ENCODE assay signal across 8 cellular contexts in genomic region chr5:79235578-79236363, GRCh38. TPM values are rescaled to one million over a fixed set of nuclear protein-coding genes. Genes with fewer than 3 reads are reported as not detected.
A peak's percentile ranks its signal among the peaks of the same experiment; 100 is the strongest.
DNase-seq lines count a peak whose midpoint lies in the region; ATAC-seq, FAIRE-seq and TF ChIP-seq lines count a peak whose summit lies in the region.

Gene JMY (plus strand): TSS chr5:79236131. CDS start chr5:79236651, 520 bp downstream.

- DNase-seq in A172 (ENCODE audit: low spot score) = peak; percentile 63
- peak; percentile 75 for DNase-seq in NCI-H2171 treated with DMSO at 0.1 percent for 48 hours (lab: John Stamatoyannopoulos, UW)
- DNase-seq in activated CD4-positive, CD25-positive, alpha-beta regulatory T cell treated with anti-CD3 and anti-CD28 coated beads, Interleukin-2, amount 50 U/mL, for 16 hours (ENCODE audit: low read depth, low spot score) = peak; percentile 76
- peak; percentile 67 to 77 for DNase-seq in central memory CD8-positive, alpha-beta T cell (ENCODE audit: low spot score in 2 of 2)
- DNase-seq in kidney = peak; percentile 95
- peak; percentile 62 to 72 for DNase-seq in stimulated activated CD4-positive, alpha-beta T cell treated with anti-CD3 and anti-CD28 coated beads, Interleukin-15, amount 100 ng/mL, for 1 hour (ENCODE audit: low read depth in 1 of 2, low spot score in 1 of 2)

- H3K27ac ChIP-seq in kidney (ENCODE audit: low read depth in 2 of 2, low read length in 2 of 2) = peak within 1 kb of the TSS; percentile 82 to 97

- peak; percentile 82 for TF ChIP-seq POLR2A in GM18526 (IDR thresholded peaks at IDR 0.05; ENCODE audit: extremely low read depth, insufficient read length)

- no peaks in the 10 kb centered on the region for H3K27me3 Mint-ChIP-seq in central memory CD8-positive, alpha-beta T cell

- peak within 1 kb of the TSS; percentile 94 for H3K27ac Mint-ChIP-seq in central memory CD8-positive, alpha-beta T cell (ENCODE audit: low read depth)

- no peaks in the 10 kb centered on the region for H3K36me3 ChIP-seq in kidney (ENCODE audit: control insufficient read depth in 1 of 2, insufficient read depth in 2 of 2, low read length in 2 of 2)

- no peaks in the 10 kb centered on the region for H3K9me3 Mint-ChIP-seq in central memory CD8-positive, alpha-beta T cell

- no peak for TF ChIP-seq CTCF in kidney (IDR thresholded peaks at IDR 0.05; ENCODE audit: borderline replicate concordance, extremely low read depth, insufficient read depth)

- peaks cover 28% of the 10 kb centered on the region for H3K4me1 Mint-ChIP-seq in central memory CD8-positive, alpha-beta T cell

- H3K9me3 ChIP-seq in kidney (ENCODE audit: control insufficient read depth in 1 of 2, low read length in 2 of 2) = no peaks in the 10 kb centered on the region

- FAIRE-seq in kidney (lab: Jason Lieb, UNC) = no peak

- H3K4me3 Mint-ChIP-seq in central memory CD8-positive, alpha-beta T cell = peak within 1 kb of the TSS; percentile 87

- peak within 1 kb of the TSS; percentile 89 to 96 for H3K9ac ChIP-seq in kidney (ENCODE audit: low read length in 2 of 2)

- ATAC-seq in HG03064 (IDR thresholded peaks at IDR 0.05; ENCODE audit: low read depth, unreplicated experiment) = peak; percentile 67
- peak; percentile 89 for ATAC-seq in central memory CD8-positive, alpha-beta T cell (replicated peaks; ENCODE audit: extremely low read depth, poor library complexity, severe bottlenecking)

- H3K4me1 ChIP-seq in kidney (ENCODE audit: control insufficient read depth in 1 of 2, insufficient read depth in 1 of 2, low read depth in 1 of 2, low read length in 2 of 2) = peaks cover 0 to 3% of the 10 kb centered on the region in 2 donors

- H3K4me3 ChIP-seq in kidney (ENCODE audit: low read length in 2 of 2) = peak within 1 kb of the TSS; percentile 83 to 98

- peaks cover 19% of the 10 kb centered on the region for H3K36me3 Mint-ChIP-seq in central memory CD8-positive, alpha-beta T cell (ENCODE audit: insufficient read depth)

- intact Hi-C loops in kidney (cut with DNase I) = no loop called here

RNA-seq across cellular contexts. Expression of gene JMY, which starts in this region (rescaled TPM):
- total RNA-seq in A172 (2014; rRNA removed; shearing (Covaris generic)) = 10.4 and 12.6 TPM in 2 replicates
- 17.5 TPM for total RNA-seq in kidney
- 3.8 TPM for polyA plus RNA-seq in kidney (ENCODE audit: insufficient read depth, low read depth, low replicate concordance)

Comparison
In these comparisons a context has a peak if more than half of its experiments do, and no peak if none do; other contexts are left out.
1. Peak in every context shown above with its lines: DNase-seq, ATAC-seq, H3K4me3 ChIP-seq and H3K27ac ChIP-seq.